1 cellular context compared by ENCODE assay signal in the genomic region with DNA sequence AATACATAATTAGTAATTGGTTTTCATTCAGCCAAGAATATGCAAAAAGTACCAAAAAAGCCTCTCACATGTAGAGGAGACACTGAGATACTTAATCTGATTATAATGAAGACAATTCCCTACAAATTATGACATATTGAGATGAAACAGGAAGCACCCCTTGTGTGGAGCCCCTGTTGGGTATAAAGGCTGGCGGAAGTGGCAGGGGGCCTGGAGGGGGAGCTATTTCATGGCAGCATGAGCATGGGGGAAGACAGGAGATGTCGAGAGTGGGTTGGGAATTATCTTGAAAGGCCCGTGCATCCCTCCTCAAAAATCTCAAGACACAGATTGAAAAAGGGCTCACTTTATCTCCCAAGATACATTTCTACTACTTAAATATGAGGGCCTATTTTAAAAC.
TF ChIP-seq lines count a peak whose summit lies in the region.

No MANE protein-coding gene starts in this region.

TF ChIP-seq in GM12878, 131 proteins besides CTCF, POLR2A, EP300 and RAD21 (continued from another document):
- TF ChIP-seq, protein P1, sequence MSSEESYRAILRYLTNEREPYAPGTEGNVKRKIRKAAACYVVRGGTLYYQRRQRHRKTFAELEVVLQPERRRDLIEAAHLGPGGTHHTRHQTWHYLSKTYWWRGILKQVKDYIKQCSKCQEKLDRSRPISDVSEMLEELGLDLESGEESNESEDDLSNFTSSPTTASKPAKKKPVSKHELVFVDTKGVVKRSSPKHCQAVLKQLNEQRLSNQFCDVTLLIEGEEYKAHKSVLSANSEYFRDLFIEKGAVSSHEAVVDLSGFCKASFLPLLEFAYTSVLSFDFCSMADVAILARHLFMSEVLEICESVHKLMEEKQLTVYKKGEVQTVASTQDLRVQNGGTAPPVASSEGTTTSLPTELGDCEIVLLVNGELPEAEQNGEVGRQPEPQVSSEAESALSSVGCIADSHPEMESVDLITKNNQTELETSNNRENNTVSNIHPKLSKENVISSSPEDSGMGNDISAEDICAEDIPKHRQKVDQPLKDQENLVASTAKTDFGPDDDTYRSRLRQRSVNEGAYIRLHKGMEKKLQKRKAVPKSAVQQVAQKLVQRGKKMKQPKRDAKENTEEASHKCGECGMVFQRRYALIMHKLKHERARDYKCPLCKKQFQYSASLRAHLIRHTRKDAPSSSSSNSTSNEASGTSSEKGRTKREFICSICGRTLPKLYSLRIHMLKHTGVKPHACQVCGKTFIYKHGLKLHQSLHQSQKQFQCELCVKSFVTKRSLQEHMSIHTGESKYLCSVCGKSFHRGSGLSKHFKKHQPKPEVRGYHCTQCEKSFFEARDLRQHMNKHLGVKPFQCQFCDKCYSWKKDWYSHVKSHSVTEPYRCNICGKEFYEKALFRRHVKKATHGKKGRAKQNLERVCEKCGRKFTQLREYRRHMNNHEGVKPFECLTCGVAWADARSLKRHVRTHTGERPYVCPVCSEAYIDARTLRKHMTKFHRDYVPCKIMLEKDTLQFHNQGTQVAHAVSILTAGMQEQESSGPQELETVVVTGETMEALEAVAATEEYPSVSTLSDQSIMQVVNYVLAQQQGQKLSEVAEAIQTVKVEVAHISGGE (CRISPR knock-in tag; IDR thresholded peaks at IDR 0.05), result no peak
- TF ChIP-seq, protein P2, sequence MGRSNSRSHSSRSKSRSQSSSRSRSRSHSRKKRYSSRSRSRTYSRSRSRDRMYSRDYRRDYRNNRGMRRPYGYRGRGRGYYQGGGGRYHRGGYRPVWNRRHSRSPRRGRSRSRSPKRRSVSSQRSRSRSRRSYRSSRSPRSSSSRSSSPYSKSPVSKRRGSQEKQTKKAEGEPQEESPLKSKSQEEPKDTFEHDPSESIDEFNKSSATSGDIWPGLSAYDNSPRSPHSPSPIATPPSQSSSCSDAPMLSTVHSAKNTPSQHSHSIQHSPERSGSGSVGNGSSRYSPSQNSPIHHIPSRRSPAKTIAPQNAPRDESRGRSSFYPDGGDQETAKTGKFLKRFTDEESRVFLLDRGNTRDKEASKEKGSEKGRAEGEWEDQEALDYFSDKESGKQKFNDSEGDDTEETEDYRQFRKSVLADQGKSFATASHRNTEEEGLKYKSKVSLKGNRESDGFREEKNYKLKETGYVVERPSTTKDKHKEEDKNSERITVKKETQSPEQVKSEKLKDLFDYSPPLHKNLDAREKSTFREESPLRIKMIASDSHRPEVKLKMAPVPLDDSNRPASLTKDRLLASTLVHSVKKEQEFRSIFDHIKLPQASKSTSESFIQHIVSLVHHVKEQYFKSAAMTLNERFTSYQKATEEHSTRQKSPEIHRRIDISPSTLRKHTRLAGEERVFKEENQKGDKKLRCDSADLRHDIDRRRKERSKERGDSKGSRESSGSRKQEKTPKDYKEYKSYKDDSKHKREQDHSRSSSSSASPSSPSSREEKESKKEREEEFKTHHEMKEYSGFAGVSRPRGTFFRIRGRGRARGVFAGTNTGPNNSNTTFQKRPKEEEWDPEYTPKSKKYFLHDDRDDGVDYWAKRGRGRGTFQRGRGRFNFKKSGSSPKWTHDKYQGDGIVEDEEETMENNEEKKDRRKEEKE (IDR thresholded peaks at IDR 0.05), result no peak
